Comparison of ENCODE assay signal across 38 cellular contexts in the genomic region with DNA sequence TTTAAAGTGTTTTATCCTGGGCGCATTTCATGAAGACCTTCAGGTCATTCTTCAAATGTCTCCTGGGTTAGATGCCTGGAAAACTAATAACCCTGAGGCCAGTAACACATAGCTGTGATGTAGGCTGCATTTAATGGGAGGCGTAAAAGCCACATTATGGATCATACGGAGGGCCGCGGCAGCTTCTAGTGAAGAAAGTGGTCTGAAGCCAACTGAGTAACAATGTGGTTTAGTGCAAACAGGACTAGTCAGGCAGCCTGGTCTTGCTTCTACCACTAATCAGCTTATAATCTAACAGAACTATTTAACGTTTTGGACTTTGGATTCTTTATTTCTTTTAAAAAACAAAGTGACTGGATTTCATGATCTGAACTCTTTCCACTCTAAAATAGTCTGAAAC. TPM values are rescaled to one million over a fixed set of nuclear protein-coding genes. Genes with fewer than 3 reads are reported as not detected.
"Had no signal": no experiment of that assay in that cellular context is flagged by ENCODE, and none has a peak within 500 bp of the region (broad histone marks: within the 10 kb centered on the region; RNA-seq: fewer than 3 reads in every experiment).

No MANE protein-coding gene starts in this region.

- H3K27ac ChIP-seq: adrenal gland, body of pancreas, brain microvascular endothelial cell, breast epithelium, VCaP had no signal

- H3K4me1 Mint-ChIP-seq: activated B cell treated with CpG ODN at 0.5 μM for 24 hours; activated CD4-positive, alpha-beta T cell treated with anti-CD3 and anti-CD28 coated beads, Interleukin-2, amount 10 ng/mL, durations not matched to agents 24 days and 14 days; activated naive CD8-positive, alpha-beta T cell treated with anti-CD3 and anti-CD28 coated beads for 36 hours; activated T-helper 17 cell treated with anti-CD3 and anti-CD28 coated beads, Interleukin-2, amount 50 U/mL, for 72 hours had no signal

- H3K27me3 ChIP-seq: adrenal gland, body of pancreas, brain microvascular endothelial cell, breast epithelium had no signal

- ATAC-seq: activated CD8-positive, alpha-beta T cell treated with anti-CD3 and anti-CD28 coated beads for 36 hours; activated naive CD4-positive, alpha-beta T cell treated with anti-CD3 and anti-CD28 coated beads, Interleukin-2, amount 50 U/mL, for 72 hours; activated T-cell treated with anti-CD3 and anti-CD28 coated beads, Interleukin-2, amount 50 U/mL, for 4 hours; activated T-cell treated with anti-CD3 and anti-CD28 coated beads, Interleukin-2, amount 50 U/mL, for 72 hours; activated T-helper 17 cell treated with anti-CD3 and anti-CD28 coated beads, Interleukin-2, amount 50 U/mL, for 72 hours; body of pancreas had no signal

- H3K4me3 Mint-ChIP-seq: activated B cell treated with CpG ODN at 0.5 μM for 24 hours; activated CD4-positive, alpha-beta memory T cell treated with anti-CD3 and anti-CD28 coated beads for 36 hours; activated CD4-positive, alpha-beta T cell treated with anti-CD3 and anti-CD28 coated beads, Interleukin-2, amount 10 ng/mL, durations not matched to agents 24 days and 14 days; activated CD8-positive, alpha-beta T cell treated with anti-CD3 and anti-CD28 coated beads for 36 hours; activated naive CD4-positive, alpha-beta T cell treated with anti-CD3 and anti-CD28 coated beads for 36 hours; activated naive CD8-positive, alpha-beta T cell treated with anti-CD3 and anti-CD28 coated beads for 36 hours; activated T-cell treated with anti-CD3 and anti-CD28 coated beads, Interleukin-2, amount 50 U/mL, for 4 hours; activated T-cell treated with anti-CD3 and anti-CD28 coated beads, Interleukin-2, amount 50 U/mL, for 72 hours; activated T-helper 1 cell treated with anti-CD3 and anti-CD28 coated beads, Interleukin-12 subunit alpha, Interleukin-12 subunit beta, Interleukin-2, Interleukin-4 antibody, amounts not matched to agents 30 ng/mL and 10 ng/mL and 1 ng/mL, durations not matched to agents 14 hours and 24 hours and 36 hours; activated T-helper 17 cell treated with anti-CD3 and anti-CD28 coated beads, Interleukin-2, amount 50 U/mL, for 72 hours; T-helper 1 cell treated with Interleukin-12 subunit alpha and Interleukin-12 subunit beta and Interleukin-4 antibody, amounts not matched to agents 30 μg/mL and 1 μg/mL, for 36 hours; T-helper 2 cell treated with Interferon-gamma antibody and Interleukin-4, amounts not matched to agents 5 μg/mL and 100 μg/mL, for 36 hours had no signal

- H3K27ac Mint-ChIP-seq: activated B cell treated with CpG ODN at 0.5 μM for 24 hours; activated CD4-positive, alpha-beta memory T cell treated with anti-CD3 and anti-CD28 coated beads for 36 hours; activated CD4-positive, alpha-beta T cell treated with anti-CD3 and anti-CD28 coated beads, Interleukin-2, amount 10 ng/mL, durations not matched to agents 24 days and 14 days; activated CD8-positive, alpha-beta T cell treated with anti-CD3 and anti-CD28 coated beads for 36 hours; activated naive CD4-positive, alpha-beta T cell treated with anti-CD3 and anti-CD28 coated beads for 36 hours; activated naive CD4-positive, alpha-beta T cell treated with anti-CD3 and anti-CD28 coated beads, Interleukin-2, amount 50 U/mL, for 72 hours; activated naive CD8-positive, alpha-beta T cell treated with anti-CD3 and anti-CD28 coated beads for 36 hours; activated T-cell treated with anti-CD3 and anti-CD28 coated beads, Interleukin-2, amount 50 U/mL, for 72 hours; activated T-helper 1 cell treated with anti-CD3 and anti-CD28 coated beads, Interleukin-12 subunit alpha, Interleukin-12 subunit beta, Interleukin-2, Interleukin-4 antibody, amounts not matched to agents 30 ng/mL and 10 ng/mL and 1 ng/mL, durations not matched to agents 14 hours and 24 hours and 36 hours; activated T-helper 17 cell treated with anti-CD3 and anti-CD28 coated beads, Interleukin-2, amount 50 U/mL, for 72 hours; T-helper 1 cell treated with Interleukin-12 subunit alpha and Interleukin-12 subunit beta and Interleukin-4 antibody, amounts not matched to agents 30 μg/mL and 1 μg/mL, for 36 hours; T-helper 2 cell treated with Interferon-gamma antibody and Interleukin-4, amounts not matched to agents 5 μg/mL and 100 μg/mL, for 36 hours had no signal

- H3K9me3 ChIP-seq: adrenal gland, body of pancreas, breast epithelium had no signal

- H3K4me3 ChIP-seq: adrenal gland, body of pancreas, breast epithelium had no signal

- H3K36me3 ChIP-seq: adrenal gland, brain microvascular endothelial cell, breast epithelium had no signal

- H3K9me3 Mint-ChIP-seq: activated B cell treated with CpG ODN at 0.5 μM for 24 hours; activated CD4-positive, alpha-beta memory T cell treated with anti-CD3 and anti-CD28 coated beads for 36 hours; activated CD4-positive, alpha-beta T cell treated with anti-CD3 and anti-CD28 coated beads, Interleukin-2, amount 10 ng/mL, durations not matched to agents 24 days and 14 days; activated CD8-positive, alpha-beta T cell treated with anti-CD3 and anti-CD28 coated beads for 36 hours; activated naive CD4-positive, alpha-beta T cell treated with anti-CD3 and anti-CD28 coated beads for 36 hours; activated naive CD4-positive, alpha-beta T cell treated with anti-CD3 and anti-CD28 coated beads, Interleukin-2, amount 50 U/mL, for 72 hours; activated naive CD8-positive, alpha-beta T cell treated with anti-CD3 and anti-CD28 coated beads for 36 hours; activated T-cell treated with anti-CD3 and anti-CD28 coated beads, Interleukin-2, amount 50 U/mL, for 4 hours; activated T-cell treated with anti-CD3 and anti-CD28 coated beads, Interleukin-2, amount 50 U/mL, for 72 hours; activated T-helper 1 cell treated with anti-CD3 and anti-CD28 coated beads, Interleukin-12 subunit alpha, Interleukin-12 subunit beta, Interleukin-2, Interleukin-4 antibody, amounts not matched to agents 30 ng/mL and 10 ng/mL and 1 ng/mL, durations not matched to agents 14 hours and 24 hours and 36 hours; activated T-helper 17 cell treated with anti-CD3 and anti-CD28 coated beads, Interleukin-2, amount 50 U/mL, for 72 hours; T-helper 1 cell treated with Interleukin-12 subunit alpha and Interleukin-12 subunit beta and Interleukin-4 antibody, amounts not matched to agents 30 μg/mL and 1 μg/mL, for 36 hours; T-helper 2 cell treated with Interferon-gamma antibody and Interleukin-4, amounts not matched to agents 5 μg/mL and 100 μg/mL, for 36 hours had no signal

- H3K36me3 Mint-ChIP-seq: activated CD4-positive, alpha-beta memory T cell treated with anti-CD3 and anti-CD28 coated beads for 36 hours; activated naive CD4-positive, alpha-beta T cell treated with anti-CD3 and anti-CD28 coated beads, Interleukin-2, amount 50 U/mL, for 72 hours; activated naive CD8-positive, alpha-beta T cell treated with anti-CD3 and anti-CD28 coated beads for 36 hours had no signal

- H3K27me3 Mint-ChIP-seq: activated CD4-positive, alpha-beta memory T cell treated with anti-CD3 and anti-CD28 coated beads for 36 hours; activated CD4-positive, alpha-beta T cell treated with anti-CD3 and anti-CD28 coated beads, Interleukin-2, amount 10 ng/mL, durations not matched to agents 24 days and 14 days had no signal

- DNase-seq: activated B cell treated with CpG ODN at 0.5 μM for 24 hours; activated CD4-positive, alpha-beta memory T cell treated with anti-CD3 and anti-CD28 coated beads for 36 hours; activated CD4-positive, alpha-beta T cell treated with anti-CD3 and anti-CD28 coated beads for 4 hours; activated CD4-positive, alpha-beta T cell treated with anti-CD3 and anti-CD28 coated beads, Interleukin-2, amount 10 ng/mL, durations not matched to agents 24 days and 14 days; activated CD4-positive, alpha-beta T cell treated with anti-CD3 and anti-CD28 coated beads, Interleukin-2, amount 50 U/mL, for 1 hour; activated CD4-positive, alpha-beta T cell treated with anti-CD3 and anti-CD28 coated beads, Interleukin-2, amount 50 U/mL, for 4 hours; activated CD4-positive, CD25-positive, alpha-beta regulatory T cell treated with anti-CD3 and anti-CD28 coated beads, Interleukin-2, amount 50 U/mL, for 72 hours; activated CD8-positive, alpha-beta memory T cell treated with anti-CD3 and anti-CD28 coated beads, Interleukin-2, amount 50 U/mL, for 4 hours; activated CD8-positive, alpha-beta T cell treated with anti-CD3 and anti-CD28 coated beads for 36 hours; activated effector memory CD4-positive, alpha-beta T cell treated with anti-CD3 and anti-CD28 coated beads, Interleukin-2, amount 50 U/mL, for 16 hours; activated gamma-delta T cell treated with Interleukin-2 at 50 U/mL for 16 hours; activated naive CD4-positive, alpha-beta T cell; activated naive CD4-positive, alpha-beta T cell treated with anti-CD3 and anti-CD28 coated beads for 36 hours; activated naive CD4-positive, alpha-beta T cell treated with anti-CD3 and anti-CD28 coated beads, Interleukin-2, amount 50 U/mL, for 16 hours; activated naive CD8-positive, alpha-beta T cell treated with anti-CD3 and anti-CD28 coated beads for 36 hours; activated T-cell treated with anti-CD3 and anti-CD28 coated beads for 4 hours; activated T-cell treated with anti-CD3 and anti-CD28 coated beads, Interleukin-2, amount 50 U/mL, for 1 hour; activated T-cell treated with anti-CD3 and anti-CD28 coated beads, Interleukin-2, amount 50 U/mL, for 4 hours; activated T-cell treated with anti-CD3 and anti-CD28 coated beads, Interleukin-2, amount 50 U/mL, for 72 hours; adrenal gland; amniotic stem cell; aorta; body of pancreas; brain microvascular endothelial cell; central memory CD4-positive, alpha-beta T cell; T-helper 1 cell; T-helper 2 cell; T-helper 9 cell had no signal

- H3K4me1 ChIP-seq: adrenal gland, breast epithelium had no signal

- FAIRE-seq: astrocyte, TTC549 had no signal

RNA-seq across cellular contexts. Expression of a gene that starts 54.4 kb away (rescaled TPM):
- total RNA-seq: activated B cell treated with CpG ODN at 0.5 μM for 24 hours; activated CD4-positive, alpha-beta memory T cell treated with anti-CD3 and anti-CD28 coated beads for 36 hours; activated CD4-positive, alpha-beta T cell treated with anti-CD3 and anti-CD28 coated beads, Interleukin-2, amount 10 ng/mL, durations not matched to agents 24 days and 14 days; activated CD8-positive, alpha-beta memory T cell treated with anti-CD3 and anti-CD28 coated beads for 36 hours; activated CD8-positive, alpha-beta T cell treated with anti-CD3 and anti-CD28 coated beads for 36 hours; activated naive CD4-positive, alpha-beta T cell treated with anti-CD3 and anti-CD28 coated beads for 36 hours; activated naive CD4-positive, alpha-beta T cell treated with anti-CD3 and anti-CD28 coated beads, Interleukin-2, amount 50 U/mL, for 72 hours; activated naive CD8-positive, alpha-beta T cell treated with anti-CD3 and anti-CD28 coated beads for 36 hours; activated T-cell treated with anti-CD3 and anti-CD28 coated beads, Interleukin-2, amount 50 U/mL, for 4 hours; activated T-helper 1 cell treated with anti-CD3 and anti-CD28 coated beads, Interleukin-12 subunit alpha, Interleukin-12 subunit beta, Interleukin-2, Interleukin-4 antibody, amounts not matched to agents 30 ng/mL and 10 ng/mL and 1 ng/mL, durations not matched to agents 14 hours and 24 hours and 36 hours; activated T-helper 17 cell treated with anti-CD3 and anti-CD28 coated beads, Interleukin-2, amount 50 U/mL, for 72 hours had no signal
